15 cellular contexts compared by ENCODE assay signal in the genomic region with DNA sequence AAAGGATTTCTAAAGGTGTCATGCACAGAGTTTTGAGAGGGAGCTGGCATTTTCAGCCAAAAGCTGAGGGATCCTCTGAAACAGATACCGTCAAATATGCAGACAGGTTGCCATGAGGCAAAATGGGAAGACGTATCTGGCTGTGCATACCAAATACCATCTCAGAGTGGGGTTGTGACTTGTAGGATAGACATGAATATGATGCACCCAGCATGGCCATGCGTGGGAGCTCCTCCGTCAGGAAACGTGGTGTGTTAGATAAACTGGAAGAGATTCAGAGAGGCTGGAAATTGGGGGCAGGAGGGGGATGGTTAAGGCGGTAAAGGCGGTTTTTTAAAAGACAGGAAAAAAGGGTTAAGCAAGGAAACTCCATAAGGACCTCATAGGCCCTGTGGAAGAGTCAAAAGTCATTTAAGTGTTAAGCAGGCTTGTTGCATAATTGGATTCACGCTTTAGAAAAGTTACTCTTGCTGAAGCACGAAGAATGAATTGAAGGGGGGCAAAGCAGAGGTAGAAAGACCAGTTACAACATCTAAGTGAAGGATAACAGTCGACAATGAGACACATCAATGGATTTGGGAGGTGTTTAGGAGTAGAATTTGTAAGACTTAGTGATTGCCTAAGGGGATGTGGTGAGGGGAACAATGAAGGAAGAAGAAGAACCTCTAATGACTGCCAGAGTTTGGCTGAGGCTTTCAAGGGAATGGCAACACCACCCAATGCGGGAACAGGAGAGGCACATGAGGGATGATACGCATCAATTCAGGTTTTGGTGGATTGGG.
DNase-seq lines count a peak whose midpoint lies in the region; ATAC-seq and TF ChIP-seq lines count a peak whose summit lies in the region.
"Had no signal": no experiment of that assay in that cellular context is flagged by ENCODE, and none has a peak within 500 bp of the region (broad histone marks: within the 10 kb centered on the region; RNA-seq: fewer than 3 reads in every experiment).

No MANE protein-coding gene starts in this region.

- H3K4me2 ChIP-seq in PC-3 (ENCODE audit: low read length) (no peak overlapping the region), fibroblast of lung (ENCODE audit: extremely low read depth, insufficient read depth, low read length) (peak overlapping the region; percentile 10)

- H3K27me3 ChIP-seq in PC-3 (ENCODE audit: low read length) (no peaks in the 10 kb centered on the region), fibroblast of lung (ENCODE audit: control insufficient read depth, insufficient read depth, low read length) (no peaks in the 10 kb centered on the region), WERI-Rb-1 (ENCODE audit: insufficient read depth, low read depth, severe bottlenecking) (peaks cover 81% of the 10 kb centered on the region)
- H3K27me3 ChIP-seq: adrenal gland had no signal

- H3K79me2 ChIP-seq in PC-3 (ENCODE audit: low read length) (no peaks in the 10 kb centered on the region), fibroblast of lung (ENCODE audit: control insufficient read depth, insufficient read depth, low read length) (no peaks in the 10 kb centered on the region)

- H3K27ac ChIP-seq in PC-3 (ENCODE audit: low read length) (peak overlapping the region; percentile 94), fibroblast of lung (ENCODE audit: insufficient read depth, low read length) (no peak overlapping the region), WERI-Rb-1 (no peak overlapping the region)

- no peaks in the 10 kb centered on the region for H4K20me1 ChIP-seq in PC-3 (ENCODE audit: low read length)
- H4K20me1 ChIP-seq in fibroblast of lung (ENCODE audit: control insufficient read depth, extremely low read depth, insufficient read depth, low read length), result no peaks in the 10 kb centered on the region

- no TSS peak for BruUV-seq in PC-3 (replicated peaks; lab: Mats Ljungman, UMichigan)

- no peak for TF ChIP-seq CTCF in PC-3 (conservative IDR thresholded peaks at IDR 0.05; ENCODE audit: low read depth, low read length)
- TF ChIP-seq CTCF in fibroblast of lung (conservative IDR thresholded peaks at IDR 0.05 in 1 of 2, IDR thresholded peaks at IDR 0.05 in 1 of 2; ENCODE audit: low read depth in 1 of 2, low read length in 2 of 2), result no peak
- TF ChIP-seq CTCF in WERI-Rb-1 (IDR thresholded peaks at IDR 0.05; ENCODE audit: low read depth, low read length), result no peak

- H3K36me3 ChIP-seq in PC-3 (ENCODE audit: low read depth, low read length), result no peaks in the 10 kb centered on the region
- no peaks in the 10 kb centered on the region for H3K36me3 ChIP-seq in fibroblast of lung (ENCODE audit: control insufficient read depth, insufficient read depth, low read length)
- no peaks in the 10 kb centered on the region for H3K36me3 ChIP-seq in WERI-Rb-1
- H3K36me3 ChIP-seq: adrenal gland had no signal

- H3K4me1 ChIP-seq in PC-3 (ENCODE audit: insufficient read depth, low read length) (peaks cover 53% of the 10 kb centered on the region), fibroblast of lung (ENCODE audit: control insufficient read depth, extremely low read depth, insufficient read depth, low read length) (peaks cover 2% of the 10 kb centered on the region)

- H3F3A ChIP-seq in PC-3 (ENCODE audit: low read length, unreplicated experiment), result no peaks in the 10 kb centered on the region

- H2AFZ ChIP-seq in PC-3 (ENCODE audit: low read length) (no peak overlapping the region), fibroblast of lung (ENCODE audit: low read length) (no peak overlapping the region)

- POLR2A ChIA-PET in PC-3 (lab: Charles Lee; ENCODE audit: unreplicated experiment), result interaction anchor here (0.6 kb wide), 1 partner anchor 116 kb away, joined by 5 read pairs; no protein-coding TSS in a partner anchor

- no peak for ATAC-seq in PC-3
- no peak for ATAC-seq in GM18907 (IDR thresholded peaks at IDR 0.05; ENCODE audit: unreplicated experiment)
- ATAC-seq: activated T-cell treated with anti-CD3 and anti-CD28 coated beads, Interleukin-2, amount 50 U/mL, for 4 hours had no signal

- H3K9me3 ChIP-seq in PC-3 (ENCODE audit: low read length) (no peaks in the 10 kb centered on the region), fibroblast of lung (ENCODE audit: control insufficient read depth, insufficient read depth, low read depth, low read length) (no peaks in the 10 kb centered on the region), WERI-Rb-1 (ENCODE audit: severe bottlenecking) (no peaks in the 10 kb centered on the region)
- H3K9me3 ChIP-seq: adrenal gland had no signal

- peak overlapping the region; percentile 45 for H3K9ac ChIP-seq in PC-3 (ENCODE audit: low read length)
- H3K9ac ChIP-seq in fibroblast of lung (ENCODE audit: insufficient read depth, low read length), result no peak overlapping the region

- DNase-seq in M059J (ENCODE audit: low read depth) (peak; percentile 55), PC-3 (no peak), fibroblast of lung (ENCODE audit: low read depth in 2 of 2) (peak in 1 of 2 donors; percentile 74), renal cortical epithelial cell (ENCODE audit: low read depth) (peak; percentile 62), WERI-Rb-1 (no peak), NCI-H1436 (lab: John Stamatoyannopoulos, UW) (no peak)
- DNase-seq: activated CD4-positive, alpha-beta T cell treated with anti-CD3 and anti-CD28 coated beads, Interleukin-2, amount 50 U/mL, for 48 hours; activated T-cell treated with anti-CD3 and anti-CD28 coated beads, Interleukin-2, amount 50 U/mL, for 4 hours; DMS153; NCI-H2081; SHP77 treated with DMSO at 0.1 percent for 48 hours; T-helper 9 cell had no signal

- H3K9me2 ChIP-seq in PC-3 (replicated peaks; ENCODE audit: low read length), result no peaks in the 10 kb centered on the region

- intact Hi-C loops in PC-3 (cut with micrococcal nuclease), result no loop called here

- no peak overlapping the region for H3K4me3 ChIP-seq in PC-3 (ENCODE audit: low read length)
- no peak overlapping the region for H3K4me3 ChIP-seq in fibroblast of lung (replicated peaks in 1 of 4; ENCODE audit: control extremely low read depth in 1 of 4, insufficient read depth in 1 of 4, low read depth in 3 of 4, low read length in 4 of 4)
- no peak overlapping the region for H3K4me3 ChIP-seq in WERI-Rb-1 (ENCODE audit: low read depth, low read length)
- H3K4me3 ChIP-seq: adrenal gland, lung had no signal

- CTCF ChIA-PET in PC-3 (lab: Charles Lee), result no interaction called here

Comparison
In these comparisons a context has a peak if more than half of its experiments do, and no peak if none do; other contexts are left out.
1. DNase-seq: peak in M059J (single experiment) and renal cortical epithelial cell (single experiment); none in PC-3 (single experiment), WERI-Rb-1 (single experiment) and NCI-H1436 (single experiment).